In the genomic region with DNA sequence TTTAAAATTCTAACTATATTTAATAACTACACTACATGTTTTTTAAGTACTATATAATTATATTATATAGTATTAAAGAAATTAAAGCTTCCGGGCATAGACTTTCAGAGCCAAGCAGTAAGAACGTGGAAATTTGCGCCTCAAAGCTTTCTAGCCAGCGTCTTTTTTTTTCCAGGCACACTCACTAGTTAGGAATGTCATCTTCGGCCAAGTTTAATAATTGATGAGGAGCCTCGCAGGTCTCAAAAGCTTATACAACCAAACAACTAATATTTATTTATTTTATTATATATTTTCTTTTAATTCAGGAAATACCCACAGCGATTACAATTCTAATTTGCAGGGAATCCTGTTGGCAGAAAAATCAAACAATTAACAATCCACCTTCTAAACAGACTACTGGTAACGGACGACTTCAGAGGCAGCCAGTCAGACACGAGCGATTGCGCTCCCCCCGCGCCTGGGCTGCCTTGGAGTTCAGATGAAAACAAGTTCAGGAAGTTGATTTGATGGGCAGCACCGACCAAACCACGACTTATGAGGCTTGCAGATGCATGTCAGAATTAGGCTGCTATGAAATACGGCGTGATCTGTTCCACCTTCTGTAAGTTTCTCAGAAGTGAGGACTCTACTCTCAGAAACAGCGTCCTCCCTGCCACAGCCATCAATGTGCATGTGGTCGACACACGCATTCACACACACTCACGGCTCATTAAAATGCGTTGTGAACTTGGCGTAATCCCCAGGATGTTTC, we compare ENCODE assay signal across 10 cellular contexts.
A peak's percentile ranks its signal among the peaks of the same experiment; 100 is the strongest.
DNase-seq lines count a peak whose midpoint lies in the region; ATAC-seq and TF ChIP-seq lines count a peak whose summit lies in the region.
"Had no signal": no experiment of that assay in that cellular context is flagged by ENCODE, and none has a peak within 500 bp of the region (broad histone marks: within the 10 kb centered on the region; RNA-seq: fewer than 3 reads in every experiment).

No MANE protein-coding gene starts in this region.

- H3K9me3 ChIP-seq in Loucy (ENCODE audit: insufficient read depth, low read depth, low read length): no peaks in the 10 kb centered on the region
- H3K9me3 ChIP-seq: breast epithelium had no signal

- H3K36me3 Mint-ChIP-seq in activated CD8-positive, alpha-beta memory T cell treated with anti-CD3 and anti-CD28 coated beads, Interleukin-2, amount 10 ng/mL, durations not matched to agents 7 days and 5 days: no peaks in the 10 kb centered on the region

- H3F3A ChIP-seq in Loucy (ENCODE audit: low read depth): peaks cover 5% of the 10 kb centered on the region; the same call in 1 of the 2 replicates

- H3K27me3 ChIP-seq in Loucy (ENCODE audit: insufficient read depth, low read length, poor library complexity, severe bottlenecking): no peaks in the 10 kb centered on the region

- H3K36me3 ChIP-seq in Loucy (ENCODE audit: insufficient read depth, low read length): no peaks in the 10 kb centered on the region
- H3K36me3 ChIP-seq: breast epithelium had no signal

- H3K9ac ChIP-seq in Loucy (ENCODE audit: low read depth, low read length, poor library complexity, severe bottlenecking): peak overlapping the region; percentile 98

- peak overlapping the region; percentile 57 for H3K4me3 Mint-ChIP-seq in activated CD8-positive, alpha-beta memory T cell treated with anti-CD3 and anti-CD28 coated beads, Interleukin-2, amount 10 ng/mL, durations not matched to agents 7 days and 5 days

- peak overlapping the region; percentile 18; the same call in 1 of the 2 replicates for H2AFZ ChIP-seq in Loucy (ENCODE audit: low read length)

- H4K20me1 ChIP-seq in Loucy (ENCODE audit: insufficient read depth, low read length, poor library complexity, severe bottlenecking): no peaks in the 10 kb centered on the region

- H3K27ac Mint-ChIP-seq in activated CD8-positive, alpha-beta memory T cell treated with anti-CD3 and anti-CD28 coated beads, Interleukin-2, amount 10 ng/mL, durations not matched to agents 7 days and 5 days: peak overlapping the region; percentile 90

- peak overlapping the region; percentile 97 for H3K4me2 ChIP-seq in Loucy (ENCODE audit: low read depth, low read length, poor library complexity, severe bottlenecking)

- H3K4me3 ChIP-seq in Loucy (ENCODE audit: low read length, poor library complexity, severe bottlenecking) (peak overlapping the region; percentile 81), fibroblast of the aortic adventitia (ENCODE audit: low read depth, low read length) (no peak overlapping the region)
- H3K4me3 ChIP-seq: breast epithelium had no signal

- peaks cover 82% of the 10 kb centered on the region for H3K4me1 ChIP-seq in Loucy (ENCODE audit: insufficient read depth, low read length, poor library complexity, severe bottlenecking)
- H3K4me1 ChIP-seq: breast epithelium had no signal

- CTCF ChIA-PET in activated CD8-positive, alpha-beta memory T cell treated with anti-CD3 and anti-CD28 coated beads, Interleukin-2, amount 10 ng/mL, durations not matched to agents 7 days and 5 days (lab: Charles Lee): interaction anchor here (4.6 kb wide), 1 partner anchor 297 kb away, joined by 46 read pairs; no protein-coding TSS in a partner anchor

- TF ChIP-seq CTCF in Loucy (conservative IDR thresholded peaks at IDR 0.05; ENCODE audit: low read length) (no peak), fibroblast of the aortic adventitia (IDR thresholded peaks at IDR 0.05; ENCODE audit: insufficient read depth, low read length) (no peak)

- H3K9me2 ChIP-seq in Loucy (replicated peaks; ENCODE audit: low read depth, low read length): no peaks in the 10 kb centered on the region

- no peaks in the 10 kb centered on the region for H3K9me3 Mint-ChIP-seq in activated CD8-positive, alpha-beta memory T cell treated with anti-CD3 and anti-CD28 coated beads, Interleukin-2, amount 10 ng/mL, durations not matched to agents 7 days and 5 days (ENCODE audit: low read depth)

- peak; percentile 86 for DNase-seq in activated CD8-positive, alpha-beta memory T cell treated with anti-CD3 and anti-CD28 coated beads, Interleukin-2, amount 10 ng/mL, durations not matched to agents 7 days and 5 days
- DNase-seq in fibroblast of the aortic adventitia (ENCODE audit: low read depth): peak; percentile 45
- DNase-seq in stimulated activated CD8-positive, alpha-beta memory T cell treated with anti-CD3 and anti-CD28 coated beads, Interleukin-15, amount 100 ng/mL, for 1 hour (ENCODE audit: low read depth): peak; percentile 30
- no peak for DNase-seq in SKM-1 treated with dmso at 0.1 percent for 144 hours (lab: John Stamatoyannopoulos, UW; ENCODE audit: unreplicated experiment)
- no peak for DNase-seq in NCI-H1048 (lab: John Stamatoyannopoulos, UW)
- no peak for DNase-seq in NCI-H2227 (lab: John Stamatoyannopoulos, UW; ENCODE audit: unreplicated experiment)
- DNase-seq: NCI-H1694 had no signal

- peaks cover 30% of the 10 kb centered on the region for H3K79me2 ChIP-seq in Loucy (ENCODE audit: insufficient read depth, low read length)

- peak; percentile 83 for ATAC-seq in activated CD8-positive, alpha-beta memory T cell treated with anti-CD3 and anti-CD28 coated beads, Interleukin-2, amount 10 ng/mL, durations not matched to agents 7 days and 5 days
- ATAC-seq in HG03354 (IDR thresholded peaks at IDR 0.05; ENCODE audit: poor library complexity, severe bottlenecking, unreplicated experiment): no peak

- H3K4me1 Mint-ChIP-seq in activated CD8-positive, alpha-beta memory T cell treated with anti-CD3 and anti-CD28 coated beads, Interleukin-2, amount 10 ng/mL, durations not matched to agents 7 days and 5 days: peaks cover 34% of the 10 kb centered on the region

- peaks cover 23% of the 10 kb centered on the region for H3K27me3 Mint-ChIP-seq in activated CD8-positive, alpha-beta memory T cell treated with anti-CD3 and anti-CD28 coated beads, Interleukin-2, amount 10 ng/mL, durations not matched to agents 7 days and 5 days

Comparison
In these comparisons a context has a peak if more than half of its experiments do, and no peak if none do; other contexts are left out.
1. DNase-seq: peak in activated CD8-positive, alpha-beta memory T cell treated with anti-CD3 and anti-CD28 coated beads, Interleukin-2, amount 10 ng/mL, durations not matched to agents 7 days and 5 days (single experiment), fibroblast of the aortic adventitia (single experiment) and stimulated activated CD8-positive, alpha-beta memory T cell treated with anti-CD3 and anti-CD28 coated beads, Interleukin-15, amount 100 ng/mL, for 1 hour (single experiment); none in SKM-1 treated with dmso at 0.1 percent for 144 hours (single experiment), NCI-H1048 (single experiment) and NCI-H2227 (single experiment).